2 cellular contexts compared by ENCODE assay signal in genomic region chr22:24182574-24183246, GRCh38.
TF ChIP-seq lines count a peak whose summit lies in the region.

No MANE protein-coding gene starts in this region.

TF ChIP-seq in SK-N-SH, 30 proteins besides CTCF, POLR2A, EP300 and RAD21:
- peak; percentile 16; the same call in 1 of the 2 replicates for TF ChIP-seq SMC3 (IDR thresholded peaks at IDR 0.05; ENCODE audit: low read depth, low read length)

TF ChIP-seq in K562, 482 proteins besides CTCF, POLR2A, EP300 and RAD21:
- TF ChIP-seq SMC3 (conservative IDR thresholded peaks at IDR 0.05; ENCODE audit: insufficient read depth, low read depth, low read length): 0 out of 2 replicates have a peak, but pooled peaks have one; percentile 4
